Comparison of ENCODE assay signal across 10 cellular contexts in genomic region chr1:9590201-9590600, GRCh38. TPM values are rescaled to one million over a fixed set of nuclear protein-coding genes. Genes with fewer than 3 reads are reported as not detected.
DNase-seq lines count a peak whose midpoint lies in the region; ATAC-seq and TF ChIP-seq lines count a peak whose summit lies in the region.
"Had no signal": no experiment of that assay in that cellular context is flagged by ENCODE, and none has a peak within 500 bp of the region (broad histone marks: within the 10 kb centered on the region; RNA-seq: fewer than 3 reads in every experiment).

No MANE protein-coding gene starts in this region.

- peaks cover 25% of the 10 kb centered on the region; the same call in 1 of the 2 replicates for H4K20me1 ChIP-seq in MM.1S (ENCODE audit: insufficient read depth, low read length)

- H3K36me3 Mint-ChIP-seq in T-helper 2 cell treated with Interferon-gamma antibody and Interleukin-4, amounts not matched to agents 5 μg/mL and 100 μg/mL, for 36 hours (ENCODE audit: low read depth), result no peaks in the 10 kb centered on the region

- H3K9me2 ChIP-seq in MM.1S (replicated peaks; ENCODE audit: insufficient read depth, low read length), result no peaks in the 10 kb centered on the region

- H3K4me3 ChIP-seq in MM.1S (ENCODE audit: low read length), result peak overlapping the region; percentile 97
- H3K4me3 ChIP-seq in coronary artery, result peak overlapping the region; percentile 95
- no peak overlapping the region for H3K4me3 ChIP-seq in parathyroid adenoma (ENCODE audit: low read depth, low read length)
- H3K4me3 ChIP-seq in uterus, result no peak overlapping the region

- H3K4me2 ChIP-seq in MM.1S (ENCODE audit: low read depth, low read length), result peak overlapping the region; percentile 84
- H3K4me2 ChIP-seq in parathyroid adenoma (ENCODE audit: low read length), result peak overlapping the region; percentile 74

- peak overlapping the region; percentile 80 for H3K4me3 Mint-ChIP-seq in T-helper 2 cell treated with Interferon-gamma antibody and Interleukin-4, amounts not matched to agents 5 μg/mL and 100 μg/mL, for 36 hours

- no peak for DNase-seq in T-helper 2 cell treated with Interferon-gamma antibody and Interleukin-4, amounts not matched to agents 5 μg/mL and 100 μg/mL, for 36 hours (ENCODE audit: low spot score)
- no peak for DNase-seq in T-helper 2 cell
- DNase-seq in MM.1S, result no peak
- no peak for DNase-seq in coronary artery (ENCODE audit: low spot score)
- DNase-seq in uterus, result no peak
- no peak for DNase-seq in mucosa of gallbladder (ENCODE audit: low spot score)
- DNase-seq: central memory CD4-positive, alpha-beta T cell; left colon had no signal

- intact Hi-C loops in uterus (cut with DNase I; ENCODE audit: low total_unique reads), result no loop called here

- peak overlapping the region; percentile 86; the same call in 1 of the 2 replicates for H3K9ac ChIP-seq in MM.1S (ENCODE audit: low read length)
- H3K9ac ChIP-seq in parathyroid adenoma, result no peak overlapping the region

- ATAC-seq in GM18861 (IDR thresholded peaks at IDR 0.05; ENCODE audit: unreplicated experiment), result no peak

- H3K36me3 ChIP-seq in MM.1S (replicated peaks; ENCODE audit: insufficient read depth, low read length) (no peaks in the 10 kb centered on the region), parathyroid adenoma (ENCODE audit: control insufficient read depth, insufficient read depth, low read length) (no peaks in the 10 kb centered on the region), uterus (no peaks in the 10 kb centered on the region)

- no peak overlapping the region for H3K27ac Mint-ChIP-seq in T-helper 2 cell treated with Interferon-gamma antibody and Interleukin-4, amounts not matched to agents 5 μg/mL and 100 μg/mL, for 36 hours

- H3K27ac ChIP-seq in MM.1S (ENCODE audit: low read length), result no peak overlapping the region
- H3K27ac ChIP-seq in coronary artery, result no peak overlapping the region
- H3K27ac ChIP-seq in parathyroid adenoma, result no peak overlapping the region
- no peak overlapping the region for H3K27ac ChIP-seq in uterus

- no peaks in the 10 kb centered on the region for H3K9me3 Mint-ChIP-seq in T-helper 2 cell treated with Interferon-gamma antibody and Interleukin-4, amounts not matched to agents 5 μg/mL and 100 μg/mL, for 36 hours

- peaks cover 23% of the 10 kb centered on the region for H3K4me1 Mint-ChIP-seq in T-helper 2 cell treated with Interferon-gamma antibody and Interleukin-4, amounts not matched to agents 5 μg/mL and 100 μg/mL, for 36 hours (ENCODE audit: low read depth)

- TF ChIP-seq POLR2A in uterus (IDR thresholded peaks at IDR 0.05), result no peak

- no peaks in the 10 kb centered on the region for H3K27me3 Mint-ChIP-seq in T-helper 2 cell treated with Interferon-gamma antibody and Interleukin-4, amounts not matched to agents 5 μg/mL and 100 μg/mL, for 36 hours (ENCODE audit: low read depth)

- H3K79me2 ChIP-seq in MM.1S (ENCODE audit: low read length), result peaks cover 62% of the 10 kb centered on the region
- peaks cover 11% of the 10 kb centered on the region for H3K79me2 ChIP-seq in parathyroid adenoma

- no peaks in the 10 kb centered on the region; the same call in 1 of the 2 replicates for H3F3A ChIP-seq in MM.1S (ENCODE audit: insufficient read depth, low read length)

- H3K27me3 ChIP-seq in MM.1S (replicated peaks; ENCODE audit: insufficient read depth, low read length) (no peaks in the 10 kb centered on the region), parathyroid adenoma (ENCODE audit: control insufficient read depth, insufficient read depth, low read length) (no peaks in the 10 kb centered on the region), uterus (no peaks in the 10 kb centered on the region)

- TF ChIP-seq CTCF in MM.1S (IDR thresholded peaks at IDR 0.05; ENCODE audit: low read length) (no peak), coronary artery (IDR thresholded peaks at IDR 0.05) (no peak), parathyroid adenoma (IDR thresholded peaks at IDR 0.05) (no peak), uterus (IDR thresholded peaks at IDR 0.05) (no peak)

- H2AFZ ChIP-seq in MM.1S (ENCODE audit: low read length) (no peak overlapping the region), parathyroid adenoma (no peak overlapping the region)

- H3K9me3 ChIP-seq in MM.1S (replicated peaks; ENCODE audit: insufficient read depth, low read length) (no peaks in the 10 kb centered on the region), parathyroid adenoma (ENCODE audit: control insufficient read depth, low read length) (no peaks in the 10 kb centered on the region), uterus (no peaks in the 10 kb centered on the region)

- H3K4me1 ChIP-seq in MM.1S (ENCODE audit: low read length), result peaks cover 6% of the 10 kb centered on the region; the same call in 1 of the 2 replicates
- H3K4me1 ChIP-seq in parathyroid adenoma, result peaks cover 12% of the 10 kb centered on the region
- peaks cover 0 to 6% of the 10 kb centered on the region in 2 donors for H3K4me1 ChIP-seq in uterus

RNA-seq across cellular contexts. Expression of gene TMEM201, which starts 1.5 kb away (rescaled TPM):
- total RNA-seq in uterus (10 to 100 TPM in 1 of 4 donors, 1 to 10 TPM in 1, under 1 TPM in 2; 0.29 to 20.2 (median 4.0) TPM), mucosa of gallbladder (8.8 TPM)

RNA-seq across cellular contexts. Expression of gene SLC25A33, which starts 50.9 kb away (rescaled TPM):
- 1 to 10 TPM; 1.0 to 6.1 (median 3.3) TPM for total RNA-seq in uterus
- 4.5 TPM for total RNA-seq in mucosa of gallbladder

Comparison
In these comparisons a context has a peak if more than half of its experiments do, and no peak if none do; other contexts are left out.
1. H3K4me3 ChIP-seq: peak in MM.1S (single experiment) and coronary artery (single experiment); none in parathyroid adenoma (single experiment) and uterus (0 of 2).